ENCODE assay signal across 8 cellular contexts in genomic region chr3:10247679-10248183, GRCh38. TPM values are rescaled to one million over a fixed set of nuclear protein-coding genes. Genes with fewer than 3 reads are reported as not detected.
DNase-seq lines count a peak whose midpoint lies in the region; ATAC-seq, FAIRE-seq and TF ChIP-seq lines count a peak whose summit lies in the region.

No MANE protein-coding gene starts in this region.

- H3K27me3 Mint-ChIP-seq in mesothelial cell of epicardium (ENCODE audit: low read depth) = no peaks in the 10 kb centered on the region

- DNase-seq in cardiac muscle cell (ENCODE audit: low read depth in 1 of 2, low spot score in 1 of 2) = no peak
- no peak for DNase-seq in left ventricle myocardium superior
- DNase-seq in K562 (ENCODE audit: extremely low read depth in 1 of 4, low spot score in 3 of 4) = no peak
- no peak for DNase-seq in mesothelial cell of epicardium (ENCODE audit: low spot score in 2 of 2, unreplicated experiment in 2 of 2)
- DNase-seq in uterus = peak; percentile 23 to 26
- DNase-seq in nucleus accumbens (lab: John Stamatoyannopoulos, UW) = no peak
- no peak for DNase-seq in NCI-H1436 treated with DMSO at 0.1 percent for 48 hours (lab: John Stamatoyannopoulos, UW)

- H3K9ac ChIP-seq in K562 (ENCODE audit: insufficient read depth in 1 of 2, low read depth in 2 of 2, low read length in 2 of 2) = peak overlapping the region; percentile 93 to 98; a peak in 3 of 4 replicates

- no peak for TF ChIP-seq RAD21 in K562 (CRISPR knock-in tag; conservative IDR thresholded peaks at IDR 0.05 in 1 of 2, IDR thresholded peaks at IDR 0.05 in 1 of 2)

- CTCF ChIA-PET in K562 (lab: Yijun Ruan, JAX; ENCODE audit: low intra/inter-chr PET ratio) = no interaction called here

- H3K27ac ChIP-seq in cardiac muscle cell (no peak overlapping the region), K562 (ENCODE audit: extremely low read depth, low read depth, low read length) (peak overlapping the region; percentile 9; the same call in 1 of the 3 replicates), uterus (peak overlapping the region; percentile 87 to 94)

- TF ChIP-seq POLR2A in K562 (conservative IDR thresholded peaks at IDR 0.05) (no peak), uterus (IDR thresholded peaks at IDR 0.05) (no peak)

- H3K4me1 ChIP-seq in cardiac muscle cell (ENCODE audit: low read depth) = peaks cover 7% of the 10 kb centered on the region
- H3K4me1 ChIP-seq in K562 (replicated peaks in 1 of 2; ENCODE audit: control insufficient read depth in 2 of 2, insufficient read depth in 2 of 2, low read length in 2 of 2) = peaks cover 10 to 21% of the 10 kb centered on the region in 2 experiments
- H3K4me1 ChIP-seq in uterus = peaks cover 0 to 4% of the 10 kb centered on the region in 2 donors

- in situ Hi-C loops in K562 (cut with MboI) = no loop called here

- no peak for TF ChIP-seq EP300 in K562 (IDR thresholded peaks at IDR 0.05; ENCODE audit: low read length)

- peak overlapping the region; percentile 66 for H3K4me3 Mint-ChIP-seq in mesothelial cell of epicardium

- H3K36me3 Mint-ChIP-seq in mesothelial cell of epicardium = peaks cover 8% of the 10 kb centered on the region

- 61% methylated on average over 14 of the region's 14 CpGs for WGBS in K562 (ENCODE audit: insufficient coverage, low coverage, missing lambda C conversion rate)

- H4K20me1 ChIP-seq in K562 (replicated peaks; ENCODE audit: control insufficient read depth, insufficient read depth, low read length) = no peaks in the 10 kb centered on the region

- H3K36me3 ChIP-seq in cardiac muscle cell (no peaks in the 10 kb centered on the region), K562 (ENCODE audit: control insufficient read depth, insufficient read depth, low read length) (peaks cover 21% of the 10 kb centered on the region; the same call in 2 of the 3 replicates), uterus (no peaks in the 10 kb centered on the region)

- peaks cover 25% of the 10 kb centered on the region for H3K4me1 Mint-ChIP-seq in mesothelial cell of epicardium

- intact Hi-C loops in left ventricle myocardium superior (cut with micrococcal nuclease) = no loop called here
- intact Hi-C loops in K562 (cut with micrococcal nuclease) = loop anchor here (2.0 kb wide), 1 partner anchor 73 kb away; the partner anchor contains the start of gene SEC13
- intact Hi-C loops in uterus (cut with DNase I; ENCODE audit: low total_unique reads) = no loop called here

- no TSS peak for BruUV-seq in K562 (replicated peaks; lab: Mats Ljungman, UMichigan)

- H3K9me1 ChIP-seq in K562 (ENCODE audit: control insufficient read depth, insufficient read depth, low read length) = no peaks in the 10 kb centered on the region

- peak; percentile 15 for FAIRE-seq in K562 (lab: Jason Lieb, UNC)

- H3K9me3 Mint-ChIP-seq in mesothelial cell of epicardium = peaks cover 17% of the 10 kb centered on the region

- H3K27ac Mint-ChIP-seq in mesothelial cell of epicardium = peak overlapping the region; percentile 79

- H3K27me3 ChIP-seq in cardiac muscle cell (no peaks in the 10 kb centered on the region), K562 (ENCODE audit: control insufficient read depth in 2 of 2, insufficient read depth in 2 of 2, low read length in 2 of 2) (no peaks in the 10 kb centered on the region), uterus (no peaks in the 10 kb centered on the region)

- POLR2A ChIA-PET in K562 (lab: Yijun Ruan, JAX) = interaction anchor here (0.6 to 1.5 kb wide), 15 partner anchors 9 to 608 kb away, joined by 3 to 7 read pairs (median 3); no protein-coding TSS in a partner anchor

- peak overlapping the region; percentile 82 for H2AFZ ChIP-seq in K562 (ENCODE audit: low read depth, low read length)

- H3K9me3 ChIP-seq in cardiac muscle cell (ENCODE audit: low read depth) (no peaks in the 10 kb centered on the region), K562 (replicated peaks; ENCODE audit: control insufficient read depth, insufficient read depth, low read depth, low read length) (peaks cover 18% of the 10 kb centered on the region), uterus (no peaks in the 10 kb centered on the region)

- ATAC-seq in left ventricle myocardium superior (no peak), K562 (no peak), HG02610 (IDR thresholded peaks at IDR 0.05; ENCODE audit: unreplicated experiment) (no peak)

- H3K4me3 ChIP-seq in cardiac muscle cell = peak overlapping the region; percentile 57
- peak overlapping the region; percentile 81 for H3K4me3 ChIP-seq in K562
- H3K4me3 ChIP-seq in uterus = peak overlapping the region; percentile 71 to 93

- TF ChIP-seq CTCF in cardiac muscle cell (IDR thresholded peaks at IDR 0.05; ENCODE audit: low read depth, low read length) (no peak), K562 (IDR thresholded peaks at IDR 0.05 in 2 of 3, conservative IDR thresholded peaks at IDR 0.05 in 1 of 3; ENCODE audit: insufficient read depth in 2 of 3, low read depth in 1 of 3, low read length in 3 of 3) (no peak), mesothelial cell of epicardium (IDR thresholded peaks at IDR 0.05; ENCODE audit: unreplicated experiment) (no peak), uterus (IDR thresholded peaks at IDR 0.05) (no peak)

- peaks cover 40% of the 10 kb centered on the region for H3K79me2 ChIP-seq in K562 (ENCODE audit: control insufficient read depth, insufficient read depth, low read length)

- H3K4me2 ChIP-seq in K562 (ENCODE audit: insufficient read depth, low read length) = peak overlapping the region; percentile 98

TF ChIP-seq in K562, 482 proteins besides CTCF, POLR2A, EP300 and RAD21 (continues in another document):
- no peak for TF ChIP-seq NFXL1 (CRISPR knock-in tag; IDR thresholded peaks at IDR 0.05)
- no peak for TF ChIP-seq ATF3 (IDR thresholded peaks at IDR 0.05)
- TF ChIP-seq ATF3 (CRISPR knock-in tag; conservative IDR thresholded peaks at IDR 0.05) = peak; percentile 73; the same call in 1 of the 2 replicates
- TF ChIP-seq CC2D1A (IDR thresholded peaks at IDR 0.05) = peak; percentile 46; the same call in 1 of the 2 replicates
- TF ChIP-seq BCOR (IDR thresholded peaks at IDR 0.05) = peak; percentile 95

RNA-seq across cellular contexts. Expression of gene TATDN2, which starts 0.5 kb away (rescaled TPM):
- total RNA-seq in cardiac muscle cell (8.9 and 13.1 TPM in 2 replicates), left ventricle myocardium superior (17.0 TPM), K562 (2014; rRNA removed) (10.9 and 14.7 TPM in 2 replicates), K562 (2014; rRNA removed; fragmentation: Illumina TruSeq; extraction: Trizol) (25.0 and 25.8 TPM in 2 replicates), K562 (2015; rRNA removed; fragmentation: Illumina TruSeq; extraction: Trizol) (29.0 and 30.3 TPM in 2 replicates), K562 (2021) (38.8 and 44.7 TPM in 2 replicates), mesothelial cell of epicardium (38.7 to 40.6 TPM (median 40.2 TPM) in 3 replicates), uterus (10 to 100 TPM; 15.9 to 55.7 (median 26.7) TPM)
- polyA plus RNA-seq in cardiac muscle cell (5.9 and 7.7 TPM in 2 replicates), K562 (2011; rRNA removed) (20.8 and 27.2 TPM in 2 replicates), K562 (2014; fragmentation: Illumina TruSeq; extraction: Trizol) (34.9 and 36.6 TPM in 2 replicates), K562 (2014; fragmentation: Nextera tagmentation; extraction: Ambion mirVana) (1 to 10 TPM; 5.2 to 7.9 TPM), K562 (2014; rRNA removed) (23.7 and 28.0 TPM in 2 replicates)
- 72.5 and 115 TPM in 2 replicates for total RNA-seq in K562 (2011; cell fraction: chromatin; rRNA removed; ENCODE audit: low replicate concordance)
- total RNA-seq in K562 (2011; cell fraction: nucleolus; rRNA removed) = 71.2 and 76.0 TPM in 2 replicates
- total RNA-seq in K562 (2011; cell fraction: nucleoplasm; rRNA removed) = 73.4 and 78.1 TPM in 2 replicates
- polyA plus RNA-seq in K562 (2011; cell fraction: cytosol; rRNA removed) = 20.7 and 21.3 TPM in 2 replicates
- polyA plus RNA-seq in K562 (2011; cell fraction: nucleus; rRNA removed) = 33.0 and 34.2 TPM in 2 replicates
- 25.7 and 36.1 TPM in 2 replicates for polyA plus RNA-seq in K562 (2012)
- polyA minus RNA-seq in K562 (2011; rRNA and poly(A)+ RNA removed) = 27.0 and 40.2 TPM in 2 replicates
- 13.5 and 22.0 TPM in 2 replicates for polyA minus RNA-seq in K562 (2011; cell fraction: cytosol; rRNA and poly(A)+ RNA removed)
- polyA minus RNA-seq in K562 (2011; cell fraction: nucleus; rRNA and poly(A)+ RNA removed) = 27.6 and 34.4 TPM in 2 replicates

RNA-seq across cellular contexts. Expression of gene GHRL, which starts 45.0 kb away (rescaled TPM):
- total RNA-seq in cardiac muscle cell = 0.18 TPM in 1 of 2 replicates, not detected in the other
- 0.46 and 1.4 TPM in 2 replicates for polyA plus RNA-seq in cardiac muscle cell
- total RNA-seq in left ventricle myocardium superior = not detected
- 1.2 and 1.5 TPM in 2 replicates for total RNA-seq in K562 (2011; cell fraction: chromatin; rRNA removed; ENCODE audit: low replicate concordance)
- total RNA-seq in K562 (2011; cell fraction: nucleolus; rRNA removed) = 0.83 and 1.1 TPM in 2 replicates
- 0.84 and 1.6 TPM in 2 replicates for total RNA-seq in K562 (2011; cell fraction: nucleoplasm; rRNA removed)
- total RNA-seq in K562 (2014; rRNA removed) = 0.45 TPM in 1 of 2 replicates, not detected in the other
- total RNA-seq in K562 (2014; rRNA removed; fragmentation: Illumina TruSeq; extraction: Trizol) = not detected in 2 replicates
- total RNA-seq in K562 (2015; rRNA removed; fragmentation: Illumina TruSeq; extraction: Trizol) = 0.60 TPM in 1 of 2 replicates, not detected in the other
- total RNA-seq in K562 (2021) = 0.29 and 0.34 TPM in 2 replicates
- polyA plus RNA-seq in K562 (2011; rRNA removed) = 0.08 and 0.09 TPM in 2 replicates
- polyA plus RNA-seq in K562 (2011; cell fraction: cytosol; rRNA removed) = 0.06 TPM in 1 of 2 replicates, not detected in the other
- 0.35 and 0.75 TPM in 2 replicates for polyA plus RNA-seq in K562 (2011; cell fraction: nucleus; rRNA removed)
- polyA plus RNA-seq in K562 (2012) = 0.51 and 0.53 TPM in 2 replicates
- polyA plus RNA-seq in K562 (2014; fragmentation: Illumina TruSeq; extraction: Trizol) = 0.15 TPM in 1 of 2 replicates, not detected in the other
- polyA plus RNA-seq in K562 (2014; fragmentation: Nextera tagmentation; extraction: Ambion mirVana) = not detected
- polyA plus RNA-seq in K562 (2014; rRNA removed) = 0.16 and 0.19 TPM in 2 replicates
- polyA minus RNA-seq in K562 (2011; rRNA and poly(A)+ RNA removed) = 0.21 TPM in 1 of 2 replicates, not detected in the other
- polyA minus RNA-seq in K562 (2011; cell fraction: cytosol; rRNA and poly(A)+ RNA removed) = not detected in 2 replicates
- 0.22 TPM in 1 of 2 replicates, not detected in the other for polyA minus RNA-seq in K562 (2011; cell fraction: nucleus; rRNA and poly(A)+ RNA removed)
- 0.73 to 1.9 TPM (median 0.96 TPM) in 3 replicates for total RNA-seq in mesothelial cell of epicardium
- total RNA-seq in uterus = 1 to 10 TPM in 1 of 4 donors, not detected in 3; 7.9 TPM

Comparison
In these comparisons a context has a peak if more than half of its experiments do, and no peak if none do; other contexts are left out.
1. DNase-seq: peak in uterus (2 of 2); none in cardiac muscle cell (0 of 2), left ventricle myocardium superior (single experiment), K562 (0 of 4), mesothelial cell of epicardium (0 of 2), nucleus accumbens (0 of 56) and NCI-H1436 treated with DMSO at 0.1 percent for 48 hours (single experiment).
2. Peak in every context shown above with its lines, with median percentiles within 50 percentile points of each other: H3K4me3 ChIP-seq.